ENCODE assay signal across 17 cellular contexts in the genomic region with DNA sequence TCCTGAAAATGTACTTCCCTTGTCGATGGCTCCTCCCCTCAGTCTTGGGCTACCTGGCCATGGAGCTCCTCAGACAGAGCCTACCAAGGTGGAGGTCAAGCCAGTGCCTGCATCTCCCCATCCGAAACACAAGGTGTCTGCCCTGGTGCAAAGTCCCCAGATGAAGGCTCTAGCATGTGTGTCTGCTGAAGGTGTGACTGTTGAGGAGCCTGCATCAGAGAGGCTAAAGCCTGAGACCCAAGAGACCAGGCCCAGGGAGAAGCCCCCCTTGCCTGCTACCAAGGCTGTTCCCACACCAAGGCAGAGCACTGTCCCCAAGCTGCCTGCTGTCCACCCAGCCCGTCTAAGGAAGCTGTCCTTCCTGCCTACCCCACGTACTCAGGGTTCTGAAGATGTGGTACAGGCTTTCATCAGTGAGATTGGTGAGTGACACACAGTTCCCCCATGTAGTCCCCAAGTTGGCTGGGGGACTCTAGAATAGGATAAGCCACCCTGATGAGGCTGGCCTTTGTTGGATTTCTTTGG. TPM values are rescaled to one million over a fixed set of nuclear protein-coding genes. Genes with fewer than 3 reads are reported as not detected.
DNase-seq lines count a peak whose midpoint lies in the region; ATAC-seq and TF ChIP-seq lines count a peak whose summit lies in the region.
"Had no signal": no experiment of that assay in that cellular context is flagged by ENCODE, and none has a peak within 500 bp of the region (broad histone marks: within the 10 kb centered on the region; RNA-seq: fewer than 3 reads in every experiment).

No MANE protein-coding gene starts in this region.

- CTCF ChIA-PET in activated CD4-positive, alpha-beta T cell treated with anti-CD3 and anti-CD28 coated beads for 36 hours (lab: Charles Lee) = no interaction called here
- CTCF ChIA-PET in Calu3 (lab: Charles Lee) = no interaction called here
- CTCF ChIA-PET in RWPE1 (lab: Yijun Ruan, JAX) = no interaction called here

- ATAC-seq in activated CD4-positive, alpha-beta T cell treated with anti-CD3 and anti-CD28 coated beads for 36 hours = no peak
- ATAC-seq in left lung = no peak
- ATAC-seq: K562, Panc1 had no signal

- H3K36me3 Mint-ChIP-seq in activated CD4-positive, alpha-beta T cell treated with anti-CD3 and anti-CD28 coated beads for 36 hours (ENCODE audit: low read depth) = peaks cover 75% of the 10 kb centered on the region
- peaks cover 78% of the 10 kb centered on the region for H3K36me3 Mint-ChIP-seq in activated CD4-positive, alpha-beta T cell treated with anti-CD3 and anti-CD28 coated beads, Interleukin-2, amount 10 ng/mL, durations not matched to agents 24 days and 14 days (ENCODE audit: low read depth)
- peaks cover 64% of the 10 kb centered on the region for H3K36me3 Mint-ChIP-seq in Calu3 (ENCODE audit: insufficient read depth, unreplicated experiment)
- peaks cover 69% of the 10 kb centered on the region for H3K36me3 Mint-ChIP-seq in nephron progenitor cell (ENCODE audit: low read depth)

- intact Hi-C loops in activated CD4-positive, alpha-beta T cell treated with anti-CD3 and anti-CD28 coated beads for 36 hours (cut with DNase I, micrococcal nuclease) = no loop called here
- intact Hi-C loops in activated CD4-positive, alpha-beta T cell treated with anti-CD3 and anti-CD28 coated beads, Interleukin-2, amount 10 ng/mL, durations not matched to agents 24 days and 14 days (cut with micrococcal nuclease) = no loop called here
- intact Hi-C loops in Calu3 (cut with micrococcal nuclease; ENCODE audit: unreplicated experiment) (no loop called here), left lung (cut with DNase I) (no loop called here)

- TF ChIP-seq CTCF in Calu3 (IDR thresholded peaks at IDR 0.05; ENCODE audit: unreplicated experiment) (no peak), RWPE1 (conservative IDR thresholded peaks at IDR 0.05; ENCODE audit: low read depth) (no peak), nephron progenitor cell (IDR thresholded peaks at IDR 0.05) (no peak), left lung (IDR thresholded peaks at IDR 0.05) (no peak)

- no peaks in the 10 kb centered on the region for H3K9me3 Mint-ChIP-seq in activated CD4-positive, alpha-beta T cell treated with anti-CD3 and anti-CD28 coated beads for 36 hours (ENCODE audit: low read depth)
- no peaks in the 10 kb centered on the region for H3K9me3 Mint-ChIP-seq in activated CD4-positive, alpha-beta T cell treated with anti-CD3 and anti-CD28 coated beads, Interleukin-2, amount 10 ng/mL, durations not matched to agents 24 days and 14 days
- no peaks in the 10 kb centered on the region for H3K9me3 Mint-ChIP-seq in Calu3 (ENCODE audit: low read depth, unreplicated experiment)
- no peaks in the 10 kb centered on the region for H3K9me3 Mint-ChIP-seq in nephron progenitor cell

- H3K27me3 Mint-ChIP-seq in activated CD4-positive, alpha-beta T cell treated with anti-CD3 and anti-CD28 coated beads for 36 hours = no peaks in the 10 kb centered on the region
- no peaks in the 10 kb centered on the region for H3K27me3 Mint-ChIP-seq in activated CD4-positive, alpha-beta T cell treated with anti-CD3 and anti-CD28 coated beads, Interleukin-2, amount 10 ng/mL, durations not matched to agents 24 days and 14 days
- H3K27me3 Mint-ChIP-seq in Calu3 (ENCODE audit: unreplicated experiment) (no peaks in the 10 kb centered on the region), nephron progenitor cell (ENCODE audit: low read depth, poor library complexity) (no peaks in the 10 kb centered on the region)

- no peak for DNase-seq in activated CD4-positive, alpha-beta T cell treated with anti-CD3 and anti-CD28 coated beads for 36 hours
- DNase-seq in activated CD4-positive, alpha-beta T cell treated with anti-CD3 and anti-CD28 coated beads, Interleukin-2, amount 10 ng/mL, durations not matched to agents 24 days and 14 days = no peak
- no peak for DNase-seq in Calu3
- no peak for DNase-seq in RWPE1 (ENCODE audit: low spot score)
- DNase-seq in nephron progenitor cell = no peak
- no peak for DNase-seq in left lung
- no peak for DNase-seq in kidney tubule cell (ENCODE audit: low spot score)
- DNase-seq in substantia nigra (lab: John Stamatoyannopoulos, UW) = no peak
- DNase-seq: AML-193, DMS79 treated with DMSO at 0.1 percent for 48 hours, GM23248, NCI-H1694 treated with DMSO at 0.1 percent for 48 hours, Right ventricle myocardium superior had no signal

- H3K4me3 ChIP-seq in left lung = no peak overlapping the region
- H3K4me3 ChIP-seq: GM23248, K562 had no signal

- H3K4me3 Mint-ChIP-seq in activated CD4-positive, alpha-beta T cell treated with anti-CD3 and anti-CD28 coated beads for 36 hours = no peak overlapping the region
- no peak overlapping the region for H3K4me3 Mint-ChIP-seq in activated CD4-positive, alpha-beta T cell treated with anti-CD3 and anti-CD28 coated beads, Interleukin-2, amount 10 ng/mL, durations not matched to agents 24 days and 14 days
- H3K4me3 Mint-ChIP-seq in Calu3 (ENCODE audit: low read depth, unreplicated experiment) = no peak overlapping the region
- H3K4me3 Mint-ChIP-seq in nephron progenitor cell = no peak overlapping the region

- POLR2A ChIA-PET in activated CD4-positive, alpha-beta T cell treated with anti-CD3 and anti-CD28 coated beads for 36 hours (lab: Charles Lee) = interaction anchor here (0.7 kb wide), 1 partner anchor 333 kb away, joined by 3 read pairs; no protein-coding TSS in a partner anchor
- POLR2A ChIA-PET in RWPE1 (lab: Yijun Ruan, JAX; ENCODE audit: low non-redundant PET) = no interaction called here

- peaks cover 0 to 91% of the 10 kb centered on the region in 2 donors for H3K36me3 ChIP-seq in left lung

- H3K27ac Mint-ChIP-seq in activated CD4-positive, alpha-beta T cell treated with anti-CD3 and anti-CD28 coated beads for 36 hours = peak overlapping the region; percentile 45
- H3K27ac Mint-ChIP-seq in activated CD4-positive, alpha-beta T cell treated with anti-CD3 and anti-CD28 coated beads, Interleukin-2, amount 10 ng/mL, durations not matched to agents 24 days and 14 days = no peak overlapping the region
- H3K27ac Mint-ChIP-seq in Calu3 (ENCODE audit: unreplicated experiment) (peak overlapping the region; percentile 68), nephron progenitor cell (peak overlapping the region; percentile 57)

- BruUV-seq in Calu3 (replicated peaks; lab: Mats Ljungman, UMichigan) = no TSS peak

- H3K9me3 ChIP-seq in left lung = no peaks in the 10 kb centered on the region

- no peaks in the 10 kb centered on the region for H3K27me3 ChIP-seq in left lung

- H3K27ac ChIP-seq in RWPE1 (peak overlapping the region; percentile 24), left lung (no peak overlapping the region), substantia nigra (ENCODE audit: low read depth, low read length, poor library complexity, severe bottlenecking) (no peak overlapping the region)
- H3K27ac ChIP-seq: 22Rv1, C4-2B, GM23248 had no signal

- H3K4me1 ChIP-seq in left lung = peaks cover 0 to 4% of the 10 kb centered on the region in 2 donors

- H3K4me1 Mint-ChIP-seq in activated CD4-positive, alpha-beta T cell treated with anti-CD3 and anti-CD28 coated beads for 36 hours = peaks cover 10% of the 10 kb centered on the region
- H3K4me1 Mint-ChIP-seq in activated CD4-positive, alpha-beta T cell treated with anti-CD3 and anti-CD28 coated beads, Interleukin-2, amount 10 ng/mL, durations not matched to agents 24 days and 14 days = peaks cover 13% of the 10 kb centered on the region
- H3K4me1 Mint-ChIP-seq in Calu3 (ENCODE audit: low read depth, unreplicated experiment) (no peaks in the 10 kb centered on the region), nephron progenitor cell (peaks cover 11% of the 10 kb centered on the region)

RNA-seq across cellular contexts. Expression of gene PPRC1, which starts 8.8 kb away (rescaled TPM):
- total RNA-seq in activated CD4-positive, alpha-beta T cell treated with anti-CD3 and anti-CD28 coated beads for 36 hours = 10 to 100 TPM; 61.3 to 74.7 TPM
- total RNA-seq in activated CD4-positive, alpha-beta T cell treated with anti-CD3 and anti-CD28 coated beads, Interleukin-2, amount 10 ng/mL, durations not matched to agents 24 days and 14 days = 111 and 113 TPM in 2 replicates
- total RNA-seq in Calu3 (2022) (43.9 and 49.3 TPM in 2 replicates), left lung (10 to 100 TPM; 27.8 to 41.8 TPM)

RNA-seq across cellular contexts. Expression of gene NOLC1, which starts 10.5 kb away (rescaled TPM):
- 100 to 1,000 TPM; 206 to 283 TPM for total RNA-seq in activated CD4-positive, alpha-beta T cell treated with anti-CD3 and anti-CD28 coated beads for 36 hours
- 268 and 281 TPM in 2 replicates for total RNA-seq in activated CD4-positive, alpha-beta T cell treated with anti-CD3 and anti-CD28 coated beads, Interleukin-2, amount 10 ng/mL, durations not matched to agents 24 days and 14 days
- total RNA-seq in Calu3 (2022) (78.4 and 93.3 TPM in 2 replicates), left lung (10 to 100 TPM; 34.1 to 55.3 TPM)

RNA-seq across cellular contexts. Expression of gene LDB1, which starts 21.5 kb away (rescaled TPM):
- total RNA-seq in activated CD4-positive, alpha-beta T cell treated with anti-CD3 and anti-CD28 coated beads for 36 hours = 10 to 100 TPM; 69.6 to 86.7 TPM
- total RNA-seq in activated CD4-positive, alpha-beta T cell treated with anti-CD3 and anti-CD28 coated beads, Interleukin-2, amount 10 ng/mL, durations not matched to agents 24 days and 14 days = 76.4 and 78.2 TPM in 2 replicates
- total RNA-seq in Calu3 (2022) (25.8 and 27.5 TPM in 2 replicates), left lung (10 to 100 TPM; 40.3 to 51.0 TPM)
